ENCODE assay signal across 7 cellular contexts in the genomic region with DNA sequence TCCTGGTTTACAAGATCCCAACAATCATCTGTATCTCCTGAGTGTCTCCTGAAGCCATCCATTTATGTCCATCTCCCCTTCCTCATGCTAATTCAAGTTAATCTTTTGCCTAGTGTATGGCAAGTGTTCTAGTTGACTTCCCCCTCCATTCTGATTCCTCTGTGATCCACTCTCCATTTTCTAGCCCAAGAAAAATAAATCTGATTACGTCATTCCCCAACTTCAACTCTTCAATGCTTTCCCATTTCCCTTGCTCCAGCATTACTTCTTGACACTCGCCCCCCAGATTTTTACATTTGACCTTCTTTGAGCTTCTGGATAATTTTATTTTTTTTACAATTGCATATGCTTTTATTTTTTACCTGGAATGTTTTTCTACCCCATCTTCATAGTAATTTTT.
"Had no signal": no experiment of that assay in that cellular context is flagged by ENCODE, and none has a peak within 500 bp of the region (broad histone marks: within the 10 kb centered on the region; RNA-seq: fewer than 3 reads in every experiment).

No MANE protein-coding gene starts in this region.

- FAIRE-seq: G401.6, GM12891, GM12892, GM18507, GM19239 had no signal

- DNase-seq: GDM1, GF-D8 had no signal
